In genomic region chr10:88968316-88968882, GRCh38 we compare ENCODE assay signal across 27 cellular contexts. TPM values are rescaled to one million over a fixed set of nuclear protein-coding genes. Genes with fewer than 3 reads are reported as not detected.
DNase-seq lines count a peak whose midpoint lies in the region; ATAC-seq and TF ChIP-seq lines count a peak whose summit lies in the region.
"Had no signal": no experiment of that assay in that cellular context is flagged by ENCODE, and none has a peak within 500 bp of the region (broad histone marks: within the 10 kb centered on the region; RNA-seq: fewer than 3 reads in every experiment).

No MANE protein-coding gene starts in this region.

- H3K36me3 Mint-ChIP-seq in progenitor cell of endocrine pancreas (ENCODE audit: insufficient read depth) = no peaks in the 10 kb centered on the region
- H3K36me3 Mint-ChIP-seq: CD8-positive, alpha-beta T cell had no signal

- no peak overlapping the region for H3K4me3 ChIP-seq in skeletal muscle satellite cell (ENCODE audit: low read length)
- H3K4me3 ChIP-seq in vagina = no peak overlapping the region
- H3K4me3 ChIP-seq: HAP-1, MG63, SJSA1 had no signal

- DNase-seq in LHCN-M2 (ENCODE audit: low read depth) (peak; percentile 44), fibroblast of peridontal ligament (ENCODE audit: extremely low read depth) (peak; percentile 78), vagina (ENCODE audit: extremely low spot score in 2 of 2) (no peak), progenitor cell of endocrine pancreas (ENCODE audit: low spot score, unreplicated experiment) (no peak), NCI-H524 (lab: John Stamatoyannopoulos, UW) (no peak)
- DNase-seq: activated B cell treated with CpG ODN at 0.5 μM for 24 hours; activated naive CD4-positive, alpha-beta T cell treated with anti-CD3 and anti-CD28 coated beads for 36 hours; AML-193; amniotic stem cell; CD8-positive, alpha-beta T cell; mesendoderm; MG63; NCI-H1417; NCI-H2081 treated with DMSO at 0.1 percent for 48 hours; NCI-H345; NCI-H82; RPMI8226; stimulated activated CD4-positive, alpha-beta T cell treated with anti-CD3 and anti-CD28 coated beads, Interleukin-2, amount 100 ng/mL, for 48 hours; substantia nigra; T-helper 1 cell had no signal

- intact Hi-C loops in vagina (cut with DNase I) = no loop called here

- ATAC-seq in GM19463 (IDR thresholded peaks at IDR 0.05; ENCODE audit: unreplicated experiment) (no peak), GM18858 (IDR thresholded peaks at IDR 0.05; ENCODE audit: unreplicated experiment) (no peak)
- ATAC-seq: CD8-positive, alpha-beta T cell; left lobe of liver had no signal

- H3K9me3 Mint-ChIP-seq in progenitor cell of endocrine pancreas (ENCODE audit: low read depth) = no peaks in the 10 kb centered on the region
- H3K9me3 Mint-ChIP-seq: activated B cell treated with CpG ODN at 0.5 μM for 24 hours; activated naive CD4-positive, alpha-beta T cell treated with anti-CD3 and anti-CD28 coated beads for 36 hours; CD8-positive, alpha-beta T cell; dendritic cell treated with granulocyte-macrophage colony-stimulating factor and Interleukin-4, amounts not matched to agents 40 ng/mL and 50 ng/mL, for 4 days had no signal

- H3K4me1 ChIP-seq in skeletal muscle satellite cell (ENCODE audit: control insufficient read depth, insufficient read depth, low read length) = peaks cover 5% of the 10 kb centered on the region
- H3K4me1 ChIP-seq in vagina = peaks cover 7% of the 10 kb centered on the region
- H3K4me1 ChIP-seq: HAP-1 had no signal

- H3K27ac Mint-ChIP-seq in progenitor cell of endocrine pancreas = no peak overlapping the region
- H3K27ac Mint-ChIP-seq: activated B cell treated with CpG ODN at 0.5 μM for 24 hours; activated naive CD4-positive, alpha-beta T cell treated with anti-CD3 and anti-CD28 coated beads for 36 hours; CD8-positive, alpha-beta T cell; dendritic cell treated with granulocyte-macrophage colony-stimulating factor and Interleukin-4, amounts not matched to agents 40 ng/mL and 50 ng/mL, for 4 days had no signal

- peak overlapping the region; percentile 48 for H3K27ac ChIP-seq in vagina
- H3K27ac ChIP-seq: SJSA1 had no signal

- H3K36me3 ChIP-seq in skeletal muscle satellite cell (ENCODE audit: insufficient read depth, low read length) (no peaks in the 10 kb centered on the region), vagina (no peaks in the 10 kb centered on the region)
- H3K36me3 ChIP-seq: HAP-1, MG63, SJSA1 had no signal

- peak overlapping the region; percentile 21 for H3K4me2 ChIP-seq in skeletal muscle satellite cell (ENCODE audit: low read length)

- H3K9me3 ChIP-seq in skeletal muscle satellite cell (replicated peaks; ENCODE audit: low read length) (no peaks in the 10 kb centered on the region), vagina (no peaks in the 10 kb centered on the region)
- H3K9me3 ChIP-seq: HAP-1, MG63, SJSA1 had no signal

- H3K4me1 Mint-ChIP-seq in progenitor cell of endocrine pancreas (ENCODE audit: low read depth) = peaks cover 4% of the 10 kb centered on the region
- H3K4me1 Mint-ChIP-seq: activated B cell treated with CpG ODN at 0.5 μM for 24 hours had no signal

- no peak overlapping the region for H3K4me3 Mint-ChIP-seq in progenitor cell of endocrine pancreas (ENCODE audit: low read depth)
- H3K4me3 Mint-ChIP-seq: activated B cell treated with CpG ODN at 0.5 μM for 24 hours; activated naive CD4-positive, alpha-beta T cell treated with anti-CD3 and anti-CD28 coated beads for 36 hours; CD8-positive, alpha-beta T cell; dendritic cell treated with granulocyte-macrophage colony-stimulating factor and Interleukin-4, amounts not matched to agents 40 ng/mL and 50 ng/mL, for 4 days had no signal

- no peak overlapping the region for H3K9ac ChIP-seq in skeletal muscle satellite cell (ENCODE audit: low read depth, low read length)

- TF ChIP-seq CTCF in vagina (IDR thresholded peaks at IDR 0.05) (no peak), progenitor cell of endocrine pancreas (IDR thresholded peaks at IDR 0.05; ENCODE audit: unreplicated experiment) (no peak)

- TF ChIP-seq POLR2A in vagina (IDR thresholded peaks at IDR 0.05) = no peak

- H3K27me3 ChIP-seq in skeletal muscle satellite cell (ENCODE audit: control insufficient read depth, insufficient read depth, low read length) = no peaks in the 10 kb centered on the region
- no peaks in the 10 kb centered on the region for H3K27me3 ChIP-seq in vagina
- H3K27me3 ChIP-seq: MG63, SJSA1 had no signal

- H3K27me3 Mint-ChIP-seq in progenitor cell of endocrine pancreas = peaks cover 9% of the 10 kb centered on the region
- H3K27me3 Mint-ChIP-seq: activated B cell treated with CpG ODN at 0.5 μM for 24 hours; dendritic cell treated with granulocyte-macrophage colony-stimulating factor and Interleukin-4, amounts not matched to agents 40 ng/mL and 50 ng/mL, for 4 days had no signal

RNA-seq across cellular contexts. Expression of gene ACTA2, which starts 15.8 kb away (rescaled TPM):
- total RNA-seq in LHCN-M2 (2014; rRNA removed) (105 and 119 TPM in 2 replicates), vagina (1,162 TPM), progenitor cell of endocrine pancreas (4.1 and 6.0 TPM in 2 replicates)
- polyA plus RNA-seq in LHCN-M2 (2012) = 236 TPM
- 38.8 and 123 TPM in 2 replicates for total RNA-seq in skeletal muscle satellite cell (2012; rRNA removed)

RNA-seq across cellular contexts. Expression of gene FAS, which starts 22.2 kb away (rescaled TPM):
- total RNA-seq in LHCN-M2 (2014; rRNA removed) (55.0 and 55.7 TPM in 2 replicates), vagina (41.0 TPM), progenitor cell of endocrine pancreas (1.9 and 2.7 TPM in 2 replicates)
- 13.9 TPM for polyA plus RNA-seq in LHCN-M2 (2012)
- total RNA-seq in skeletal muscle satellite cell (2012; rRNA removed) = 53.7 and 68.2 TPM in 2 replicates

Comparison
In these comparisons a context has a peak if more than half of its experiments do, and no peak if none do; other contexts are left out.
1. DNase-seq: peak in LHCN-M2 (single experiment) and fibroblast of peridontal ligament (single experiment); none in vagina (0 of 2), progenitor cell of endocrine pancreas (single experiment) and NCI-H524 (0 of 2).
2. RNA of gene ACTA2, which starts 15.8 kb away (total RNA-seq): 1,162 TPM in vagina (single experiment) and 105 to 119 TPM in LHCN-M2; 4.1 to 6.0 TPM in progenitor cell of endocrine pancreas; every median in the first group is over 10 times any median in the second.
3. RNA of gene FAS, which starts 22.2 kb away (total RNA-seq): 55.0 to 55.7 TPM in LHCN-M2 and 41.0 TPM in vagina (single experiment); 1.9 to 2.7 TPM in progenitor cell of endocrine pancreas; every median in the first group is over 10 times any median in the second.